Comparison of ENCODE assay signal across 14 cellular contexts in the genomic region with DNA sequence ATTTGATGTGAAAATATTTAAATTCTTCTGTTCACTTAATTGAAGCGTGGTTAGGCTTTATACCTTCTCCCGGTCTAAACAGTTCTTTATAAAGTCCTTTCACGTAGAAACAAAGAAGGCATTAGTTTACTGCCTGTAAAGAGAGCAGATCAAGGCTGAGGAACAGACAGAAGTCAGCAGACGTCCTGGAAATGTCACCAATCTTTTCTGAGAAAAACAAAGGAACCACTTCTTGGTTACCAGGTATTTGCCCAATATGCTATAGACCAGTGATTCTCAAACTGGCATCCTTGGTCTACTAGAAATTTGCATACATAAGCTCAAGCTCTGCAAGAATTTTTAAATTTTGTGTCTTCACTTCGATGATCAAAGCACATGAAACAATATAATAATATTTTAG.
DNase-seq lines count a peak whose midpoint lies in the region; ATAC-seq, FAIRE-seq and TF ChIP-seq lines count a peak whose summit lies in the region.
"Had no signal": no experiment of that assay in that cellular context is flagged by ENCODE, and none has a peak within 500 bp of the region (broad histone marks: within the 10 kb centered on the region; RNA-seq: fewer than 3 reads in every experiment).

No MANE protein-coding gene starts in this region.

- H3K4me2 ChIP-seq in K562 (ENCODE audit: insufficient read depth, low read length) (peak overlapping the region; percentile 74), neural progenitor cell (peak overlapping the region; percentile 37)

- 37% methylated on average over 5 of the region's 5 CpGs for WGBS in K562 (ENCODE audit: insufficient coverage, low coverage, missing lambda C conversion rate)

- no TSS peak for BruUV-seq in K562 (replicated peaks; lab: Mats Ljungman, UMichigan)

- FAIRE-seq in K562 (lab: Jason Lieb, UNC) (no peak), HTR-8/SVneo (lab: Jason Lieb, UNC) (no peak)

- H3K4me3 ChIP-seq in CD4-positive, CD25-positive, alpha-beta regulatory T cell (ENCODE audit: low read depth, low read length), result peak overlapping the region; percentile 83
- H3K4me3 ChIP-seq in LNCaP clone FGC (ENCODE audit: low read depth, low read length) (0 out of 2 replicates have a peak overlapping the region, but pooled peaks have one; percentile 18), K562 (peak overlapping the region; percentile 8; the same call in 1 of the 2 replicates), neural progenitor cell (no peak overlapping the region)
- H3K4me3 ChIP-seq: gastroesophageal sphincter, tibial artery had no signal

- H3K9me3 ChIP-seq in CD4-positive, CD25-positive, alpha-beta regulatory T cell (ENCODE audit: control insufficient read depth in 2 of 2, low read length in 2 of 2), result no peaks in the 10 kb centered on the region
- H3K9me3 ChIP-seq in K562 (replicated peaks; ENCODE audit: control insufficient read depth, insufficient read depth, low read depth, low read length), result no peaks in the 10 kb centered on the region
- no peaks in the 10 kb centered on the region for H3K9me3 ChIP-seq in neural progenitor cell (ENCODE audit: low read depth)
- H3K9me3 ChIP-seq: gastroesophageal sphincter, tibial artery had no signal

- H3K27me3 ChIP-seq in CD4-positive, CD25-positive, alpha-beta regulatory T cell (ENCODE audit: control insufficient read depth, insufficient read depth, low read length), result no peaks in the 10 kb centered on the region
- H3K27me3 ChIP-seq in K562 (ENCODE audit: control insufficient read depth in 2 of 2, insufficient read depth in 2 of 2, low read length in 2 of 2), result no peaks in the 10 kb centered on the region
- H3K27me3 ChIP-seq in neural progenitor cell, result no peaks in the 10 kb centered on the region
- H3K27me3 ChIP-seq: gastroesophageal sphincter, tibial artery had no signal

- no peaks in the 10 kb centered on the region for H3K9me1 ChIP-seq in K562 (ENCODE audit: control insufficient read depth, insufficient read depth, low read length)

- CTCF ChIA-PET in K562 (lab: Yijun Ruan, JAX; ENCODE audit: low intra/inter-chr PET ratio), result no interaction called here

- H3K9me3 Mint-ChIP-seq in CD4-positive, CD25-positive, alpha-beta regulatory T cell, result no peaks in the 10 kb centered on the region
- no peaks in the 10 kb centered on the region for H3K9me3 Mint-ChIP-seq in neural progenitor cell

- H3K79me2 ChIP-seq in K562 (ENCODE audit: control insufficient read depth, insufficient read depth, low read length), result no peaks in the 10 kb centered on the region
- no peaks in the 10 kb centered on the region for H3K79me2 ChIP-seq in neural progenitor cell (ENCODE audit: low read depth)

- peak in 2 of 3 donors; percentile 35 to 92 for DNase-seq in CD4-positive, CD25-positive, alpha-beta regulatory T cell
- DNase-seq in LNCaP clone FGC (ENCODE audit: low read depth), result no peak
- no peak for DNase-seq in K562 (ENCODE audit: extremely low read depth in 1 of 4, low spot score in 3 of 4)
- peak; percentile 27 for DNase-seq in neural progenitor cell (ENCODE audit: low spot score)
- DNase-seq in COLO829 (ENCODE audit: low spot score), result no peak
- DNase-seq in HTR-8/SVneo (ENCODE audit: insufficient read length, low spot score), result no peak
- no peak for DNase-seq in HuH-7 (ENCODE audit: low spot score)
- DNase-seq in DMS 273 treated with DMSO at 0.1 percent for 48 hours (lab: John Stamatoyannopoulos, UW), result no peak
- DNase-seq: Calu3, left colon, NCI-H510A, SW 1271, tibial artery had no signal

- H3K27ac Mint-ChIP-seq in CD4-positive, CD25-positive, alpha-beta regulatory T cell, result peak overlapping the region; percentile 92 to 99 (median 94)
- no peak overlapping the region for H3K27ac Mint-ChIP-seq in neural progenitor cell

- intact Hi-C loops in K562 (cut with micrococcal nuclease), result no loop called here

- H3K4me1 ChIP-seq in CD4-positive, CD25-positive, alpha-beta regulatory T cell (ENCODE audit: control insufficient read depth, insufficient read depth, low read length, poor library complexity, severe bottlenecking), result peaks cover 54% of the 10 kb centered on the region
- H3K4me1 ChIP-seq in K562 (replicated peaks in 1 of 2; ENCODE audit: control insufficient read depth in 2 of 2, insufficient read depth in 2 of 2, low read length in 2 of 2), result peaks cover 7 to 27% of the 10 kb centered on the region in 2 experiments; a peak in 4 of 5 replicates
- H3K4me1 ChIP-seq in neural progenitor cell, result peaks cover 14% of the 10 kb centered on the region
- H3K4me1 ChIP-seq: gastroesophageal sphincter, tibial artery had no signal

- peak; percentile 69 to 70 for ATAC-seq in CD4-positive, CD25-positive, alpha-beta regulatory T cell (ENCODE audit: low read depth in 2 of 2)
- ATAC-seq in K562, result no peak
- ATAC-seq: gastroesophageal sphincter, left colon had no signal

- H3K36me3 Mint-ChIP-seq in CD4-positive, CD25-positive, alpha-beta regulatory T cell, result no peaks in the 10 kb centered on the region
- peaks cover 4% of the 10 kb centered on the region for H3K36me3 Mint-ChIP-seq in neural progenitor cell

- H2AFZ ChIP-seq in K562 (ENCODE audit: low read depth, low read length) (peak overlapping the region; percentile 85), neural progenitor cell (replicated peaks) (no peak overlapping the region)

- TF ChIP-seq CTCF in LNCaP clone FGC (IDR thresholded peaks at IDR 0.05; ENCODE audit: control insufficient read depth, extremely low read depth, insufficient read depth) (no peak), K562 (IDR thresholded peaks at IDR 0.05 in 2 of 3, conservative IDR thresholded peaks at IDR 0.05 in 1 of 3; ENCODE audit: insufficient read depth in 2 of 3, low read depth in 1 of 3, low read length in 3 of 3) (no peak), neural progenitor cell (IDR thresholded peaks at IDR 0.05) (no peak)

- H3K4me1 Mint-ChIP-seq in CD4-positive, CD25-positive, alpha-beta regulatory T cell, result peaks cover 34 to 81% (median 51%) of the 10 kb centered on the region in 4 donors
- H3K4me1 Mint-ChIP-seq in neural progenitor cell, result peaks cover 7% of the 10 kb centered on the region

- no peak for TF ChIP-seq POLR2A in K562 (conservative IDR thresholded peaks at IDR 0.05)

- H3F3A ChIP-seq in neural progenitor cell (ENCODE audit: low read depth), result peaks cover 6% of the 10 kb centered on the region

- no peaks in the 10 kb centered on the region for H3K27me3 Mint-ChIP-seq in CD4-positive, CD25-positive, alpha-beta regulatory T cell
- no peaks in the 10 kb centered on the region for H3K27me3 Mint-ChIP-seq in neural progenitor cell (ENCODE audit: insufficient read depth, low read depth)

- H3K4me3 Mint-ChIP-seq in CD4-positive, CD25-positive, alpha-beta regulatory T cell, result peak overlapping the region; percentile 64 to 86 (median 74)
- no peak overlapping the region for H3K4me3 Mint-ChIP-seq in neural progenitor cell

- peak overlapping the region; percentile 83 for H3K27ac ChIP-seq in CD4-positive, CD25-positive, alpha-beta regulatory T cell (ENCODE audit: insufficient read depth, low read length, poor library complexity, severe bottlenecking)
- H3K27ac ChIP-seq in K562 (ENCODE audit: extremely low read depth, low read depth, low read length) (peak overlapping the region; percentile 74), neural progenitor cell (peak overlapping the region; percentile 11)
- H3K27ac ChIP-seq: gastroesophageal sphincter, tibial artery had no signal

- H3K36me3 ChIP-seq in CD4-positive, CD25-positive, alpha-beta regulatory T cell (ENCODE audit: control insufficient read depth, insufficient read depth, low read length), result no peaks in the 10 kb centered on the region
- H3K36me3 ChIP-seq in K562 (ENCODE audit: control insufficient read depth, insufficient read depth, low read length) (no peaks in the 10 kb centered on the region), neural progenitor cell (no peaks in the 10 kb centered on the region)
- H3K36me3 ChIP-seq: gastroesophageal sphincter, tibial artery had no signal

- H4K20me1 ChIP-seq in K562 (replicated peaks; ENCODE audit: control insufficient read depth, insufficient read depth, low read length), result no peaks in the 10 kb centered on the region
- H4K20me1 ChIP-seq in neural progenitor cell (ENCODE audit: low read depth), result no peaks in the 10 kb centered on the region

- in situ Hi-C loops in K562 (cut with MboI), result no loop called here

- peak overlapping the region in 1 of 2 experiments; percentile 53; a peak in 2 of 4 replicates for H3K9ac ChIP-seq in K562 (ENCODE audit: insufficient read depth in 1 of 2, low read depth in 2 of 2, low read length in 2 of 2)
- no peak overlapping the region for H3K9ac ChIP-seq in neural progenitor cell

- no peak for TF ChIP-seq EP300 in K562 (IDR thresholded peaks at IDR 0.05; ENCODE audit: low read length)

- POLR2A ChIA-PET in K562 (lab: Yijun Ruan, JAX), result interaction anchor here (1.1 to 1.4 kb wide), 4 partner anchors 8 to 18 kb away, joined by 3 to 4 read pairs (median 3); no protein-coding TSS in a partner anchor

- no peak for TF ChIP-seq RAD21 in K562 (CRISPR knock-in tag; conservative IDR thresholded peaks at IDR 0.05 in 1 of 2, IDR thresholded peaks at IDR 0.05 in 1 of 2)

TF ChIP-seq in K562, 482 proteins besides CTCF, POLR2A, EP300 and RAD21:
- no peak for TF ChIP-seq ZNF121 (CRISPR knock-in tag; conservative IDR thresholded peaks at IDR 0.05)
- no peak for TF ChIP-seq ZNF282 (CRISPR knock-in tag; IDR thresholded peaks at IDR 0.05)
- TF ChIP-seq RB1 (IDR thresholded peaks at IDR 0.05; ENCODE audit: low read depth), result no peak

Comparison
In these comparisons a context has a peak if more than half of its experiments do, and no peak if none do; other contexts are left out.
1. DNase-seq: peak in CD4-positive, CD25-positive, alpha-beta regulatory T cell (2 of 3) and neural progenitor cell (single experiment); none in LNCaP clone FGC (single experiment), K562 (0 of 4), COLO829 (single experiment), HTR-8/SVneo (single experiment), HuH-7 (single experiment) and DMS 273 treated with DMSO at 0.1 percent for 48 hours (single experiment).
2. H3K27ac ChIP-seq: peak in every context shown above with its lines; median percentile 83 in CD4-positive, CD25-positive, alpha-beta regulatory T cell; 74 in K562; 11 in neural progenitor cell.